Comparison of ENCODE assay signal across 8 cellular contexts in genomic region chr9:114372971-114373591, GRCh38. TPM values are rescaled to one million over a fixed set of nuclear protein-coding genes. Genes with fewer than 3 reads are reported as not detected.
A peak's percentile ranks its signal among the peaks of the same experiment; 100 is the strongest.
DNase-seq lines count a peak whose midpoint lies in the region; ATAC-seq and TF ChIP-seq lines count a peak whose summit lies in the region.

No MANE protein-coding gene starts in this region.

- WGBS in upper lobe of left lung, 2 donors: 34 to 43% methylated on average over 8 to 9 of the region's 9 CpGs

- H3K27me3 ChIP-seq in upper lobe of left lung: no peaks in the 10 kb centered on the region

- H3K4me3 ChIP-seq in upper lobe of left lung: no peak overlapping the region

- H3K27ac Mint-ChIP-seq in activated naive CD8-positive, alpha-beta T cell treated with anti-CD3 and anti-CD28 coated beads, Interleukin-2, amount 50 U/mL, for 24 hours: peak overlapping the region; percentile 84
- H3K27ac Mint-ChIP-seq in nephron progenitor cell: peak overlapping the region; percentile 13

- H3K4me1 ChIP-seq in upper lobe of left lung: peaks cover 34 to 58% (median 40%) of the 10 kb centered on the region in 4 donors

- peak in 1 of 4 donors; percentile 6 for TF ChIP-seq EP300 in upper lobe of left lung (IDR thresholded peaks at IDR 0.05)

- H3K27ac ChIP-seq in upper lobe of left lung: peak overlapping the region; percentile 78 to 88 (median 86)

- no peaks in the 10 kb centered on the region for H3K27me3 Mint-ChIP-seq in activated naive CD8-positive, alpha-beta T cell treated with anti-CD3 and anti-CD28 coated beads, Interleukin-2, amount 50 U/mL, for 24 hours
- no peaks in the 10 kb centered on the region for H3K27me3 Mint-ChIP-seq in nephron progenitor cell (ENCODE audit: low read depth, poor library complexity)

- H3K36me3 ChIP-seq in upper lobe of left lung: peaks cover 13 to 73% (median 29%) of the 10 kb centered on the region in 4 donors

- DNase-seq in T-helper 2 cell (peak; percentile 43 to 99 (median 77)), nephron progenitor cell (no peak), upper lobe of left lung (peak in 1 of 2 donors; percentile 90), NCI-H510A (lab: John Stamatoyannopoulos, UW) (no peak), COLO668 (lab: John Stamatoyannopoulos, UW; ENCODE audit: unreplicated experiment) (no peak)
- peak; percentile 86 for DNase-seq in activated naive CD8-positive, alpha-beta T cell treated with anti-CD3 and anti-CD28 coated beads, Interleukin-2, amount 50 U/mL, for 24 hours

- ATAC-seq in HG03175 (IDR thresholded peaks at IDR 0.05; ENCODE audit: unreplicated experiment): peak; percentile 93
- peak; percentile 92 for ATAC-seq in activated naive CD8-positive, alpha-beta T cell treated with anti-CD3 and anti-CD28 coated beads, Interleukin-2, amount 50 U/mL, for 24 hours
- ATAC-seq in upper lobe of left lung (ENCODE audit: low FRiP score in 2 of 2): peak; percentile 79 to 86

- peaks cover 83% of the 10 kb centered on the region for H3K4me1 Mint-ChIP-seq in activated naive CD8-positive, alpha-beta T cell treated with anti-CD3 and anti-CD28 coated beads, Interleukin-2, amount 50 U/mL, for 24 hours
- peaks cover 46% of the 10 kb centered on the region for H3K4me1 Mint-ChIP-seq in nephron progenitor cell

- peaks cover 3% of the 10 kb centered on the region for H3K9me3 Mint-ChIP-seq in activated naive CD8-positive, alpha-beta T cell treated with anti-CD3 and anti-CD28 coated beads, Interleukin-2, amount 50 U/mL, for 24 hours
- H3K9me3 Mint-ChIP-seq in nephron progenitor cell: no peaks in the 10 kb centered on the region

- TF ChIP-seq POLR2A in GM19193 (IDR thresholded peaks at IDR 0.05; ENCODE audit: extremely low read depth, insufficient read depth, insufficient read length): peak; percentile 55
- TF ChIP-seq POLR2A in upper lobe of left lung (IDR thresholded peaks at IDR 0.05): peak in 1 of 4 donors; percentile 23

- no peak for TF ChIP-seq CTCF in nephron progenitor cell (IDR thresholded peaks at IDR 0.05)
- TF ChIP-seq CTCF in upper lobe of left lung (IDR thresholded peaks at IDR 0.05): no peak

- H3K4me3 Mint-ChIP-seq in activated naive CD8-positive, alpha-beta T cell treated with anti-CD3 and anti-CD28 coated beads, Interleukin-2, amount 50 U/mL, for 24 hours: peak overlapping the region; percentile 70
- no peak overlapping the region for H3K4me3 Mint-ChIP-seq in nephron progenitor cell

- peaks cover 72% of the 10 kb centered on the region for H3K36me3 Mint-ChIP-seq in activated naive CD8-positive, alpha-beta T cell treated with anti-CD3 and anti-CD28 coated beads, Interleukin-2, amount 50 U/mL, for 24 hours (ENCODE audit: low read depth)
- H3K36me3 Mint-ChIP-seq in nephron progenitor cell (ENCODE audit: low read depth): peaks cover 18% of the 10 kb centered on the region

- no peaks in the 10 kb centered on the region for H3K9me3 ChIP-seq in upper lobe of left lung

RNA-seq across cellular contexts. Expression of gene AKNA, which starts 14.7 kb away (rescaled TPM):
- 100 to 1,000 TPM in 1 of 6 donors, 10 to 100 TPM in 5; 38.3 to 152 (median 61.5) TPM for total RNA-seq in upper lobe of left lung

RNA-seq across cellular contexts. Expression of gene ORM2, which starts 43.4 kb away (rescaled TPM):
- total RNA-seq in upper lobe of left lung: 1 to 10 TPM in 4 of 6 donors, not detected in 2; 2.2 to 5.5 (median 4.0) TPM

RNA-seq across cellular contexts. Expression of gene ORM1, which starts 50.2 kb away (rescaled TPM):
- 10 to 100 TPM in 4 of 6 donors, 1 to 10 TPM in 1, not detected in 1; 1.8 to 17.9 (median 12.0) TPM for total RNA-seq in upper lobe of left lung

Comparison
In these comparisons a context has a peak if more than half of its experiments do, and no peak if none do; other contexts are left out.
1. DNase-seq: peak in T-helper 2 cell (5 of 5) and activated naive CD8-positive, alpha-beta T cell treated with anti-CD3 and anti-CD28 coated beads, Interleukin-2, amount 50 U/mL, for 24 hours (single experiment); none in nephron progenitor cell (single experiment), NCI-H510A (single experiment) and COLO668 (single experiment).
2. Peak in every context shown above with its lines, with median percentiles within 50 percentile points of each other: ATAC-seq.